11 cellular contexts compared by ENCODE assay signal in genomic region chr1:84991097-84991890, GRCh38. TPM values are rescaled to one million over a fixed set of nuclear protein-coding genes. Genes with fewer than 3 reads are reported as not detected.
DNase-seq lines count a peak whose midpoint lies in the region; ATAC-seq and TF ChIP-seq lines count a peak whose summit lies in the region.
"Had no signal": no experiment of that assay in that cellular context is flagged by ENCODE, and none has a peak within 500 bp of the region (broad histone marks: within the 10 kb centered on the region; RNA-seq: fewer than 3 reads in every experiment).

No MANE protein-coding gene starts in this region.

- DNase-seq in GM06990 (ENCODE audit: extremely low read depth, insufficient read length) (peak; percentile 46), T-helper 17 cell (no peak), NCI-H345 treated with DMSO at 0.1 percent for 48 hours (lab: John Stamatoyannopoulos, UW; ENCODE audit: unreplicated experiment) (no peak), middle frontal gyrus (ENCODE audit: extremely low spot score, low spot score) (no peak), stomach (no peak), NCI-H2196 (lab: John Stamatoyannopoulos, UW; ENCODE audit: unreplicated experiment) (no peak)
- DNase-seq: body of pancreas, kidney glomerular epithelial cell, MG63 had no signal

- H3K9me3 ChIP-seq in T-helper 17 cell (ENCODE audit: control insufficient read depth, low read length, poor library complexity, severe bottlenecking) (no peaks in the 10 kb centered on the region), stomach (no peaks in the 10 kb centered on the region)
- H3K9me3 ChIP-seq: body of pancreas, MG63 had no signal

- no peaks in the 10 kb centered on the region for H3K27me3 ChIP-seq in GM06990 (replicated peaks; ENCODE audit: control insufficient read depth, insufficient read depth, low read length)
- peaks cover 0 to 6% (median 0%) of the 10 kb centered on the region in 3 donors for H3K27me3 ChIP-seq in stomach
- H3K27me3 ChIP-seq: body of pancreas, MG63 had no signal

- H3K27me3 Mint-ChIP-seq in T-helper 17 cell: peaks cover 39% of the 10 kb centered on the region

- H3K4me3 ChIP-seq in GM06990 (replicated peaks; ENCODE audit: low read depth, low read length): peak overlapping the region; percentile 56
- no peak overlapping the region for H3K4me3 ChIP-seq in stomach
- H3K4me3 ChIP-seq: body of pancreas, MG63 had no signal

- H3K27ac ChIP-seq in stomach: no peak overlapping the region
- H3K27ac ChIP-seq: body of pancreas had no signal

- H3K4me3 Mint-ChIP-seq in T-helper 17 cell: peak overlapping the region; percentile 39

- no peak for TF ChIP-seq CTCF in GM06990 (IDR thresholded peaks at IDR 0.05; ENCODE audit: insufficient read depth, low read length, poor library complexity, severe bottlenecking)
- TF ChIP-seq CTCF in stomach (IDR thresholded peaks at IDR 0.05): no peak

- H3K4me1 ChIP-seq in stomach: peaks cover under 1 to 5% (median 2%) of the 10 kb centered on the region in 4 donors
- H3K4me1 ChIP-seq: body of pancreas had no signal

- 66 to 77% (median 71%) methylated on average over 8 of the region's 8 CpGs for WGBS in stomach, 5 donors

- TF ChIP-seq POLR2A in stomach (IDR thresholded peaks at IDR 0.05): no peak

- H3K36me3 Mint-ChIP-seq in T-helper 17 cell (ENCODE audit: low read depth): peaks cover 2% of the 10 kb centered on the region

- peaks cover 25% of the 10 kb centered on the region for H3K4me1 Mint-ChIP-seq in T-helper 17 cell

- ATAC-seq in GM18909 (IDR thresholded peaks at IDR 0.05; ENCODE audit: poor library complexity, unreplicated experiment) (peak; percentile 40), HG03342 (IDR thresholded peaks at IDR 0.05; ENCODE audit: unreplicated experiment) (peak; percentile 35), T-helper 17 cell (peak; percentile 12)
- ATAC-seq: body of pancreas had no signal

- H3K27ac Mint-ChIP-seq in T-helper 17 cell: no peak overlapping the region

- no peaks in the 10 kb centered on the region for H3K36me3 ChIP-seq in GM06990 (ENCODE audit: control insufficient read depth, insufficient read depth, low read length)
- no peaks in the 10 kb centered on the region for H3K36me3 ChIP-seq in stomach
- H3K36me3 ChIP-seq: MG63 had no signal

- intact Hi-C loops in stomach (cut with DNase I; ENCODE audit: low total_unique reads): no loop called here

- no peak for TF ChIP-seq EP300 in stomach (IDR thresholded peaks at IDR 0.05)

RNA-seq across cellular contexts. Expression of gene MCOLN2, which starts 5.6 kb away (rescaled TPM):
- total RNA-seq in T-helper 17 cell (10 to 100 TPM; 19.3 to 26.7 TPM), stomach (10 to 100 TPM in 1 of 5 donors, 1 to 10 TPM in 2, not detected in 2; 1.7 to 27.2 (median 2.2) TPM)
- polyA plus RNA-seq in stomach: 1 to 10 TPM in 2 of 3 donors, under 1 TPM in 1; 0.50 to 2.0 (median 1.7) TPM
- total RNA-seq: body of pancreas had no signal

RNA-seq across cellular contexts. Expression of gene MCOLN3, which starts 57.0 kb away (rescaled TPM):
- total RNA-seq in T-helper 17 cell: 1 to 10 TPM; 3.2 to 5.1 TPM
- 1 to 10 TPM in 2 of 5 donors, under 1 TPM in 1, not detected in 2; 0.89 to 7.3 (median 2.6) TPM for total RNA-seq in stomach
- polyA plus RNA-seq in stomach: 1 to 10 TPM in 2 of 3 donors, under 1 TPM in 1; 1.00 to 1.4 (median 1.4) TPM
